In genomic region chr13:49219647-49220034, GRCh38 we compare ENCODE assay signal across 1 cellular context.
TF ChIP-seq lines count a peak whose summit lies in the region.

No MANE protein-coding gene starts in this region.

TF ChIP-seq in HepG2, 621 proteins besides CTCF, POLR2A, EP300 and RAD21 (continues in another document):
- TF ChIP-seq PAWR (CRISPR knock-in tag; IDR thresholded peaks at IDR 0.05; ENCODE audit: borderline replicate concordance) (no peak), ZNF549 (CRISPR knock-in tag; IDR thresholded peaks at IDR 0.05) (no peak), SMC3 (IDR thresholded peaks at IDR 0.05; ENCODE audit: low read length) (no peak), KDM5B (CRISPR knock-in tag; IDR thresholded peaks at IDR 0.05; ENCODE audit: borderline replicate concordance) (0 out of 2 replicates have a peak, but pooled peaks have one; percentile 25), ZNF776 (CRISPR knock-in tag; IDR thresholded peaks at IDR 0.05) (no peak), AKNA (CRISPR knock-in tag; IDR thresholded peaks at IDR 0.05; ENCODE audit: borderline replicate concordance) (no peak), TFDP1 (CRISPR knock-in tag; IDR thresholded peaks at IDR 0.05; ENCODE audit: borderline replicate concordance) (no peak), MED13 (CRISPR knock-in tag; IDR thresholded peaks at IDR 0.05) (no peak), ZGPAT (CRISPR knock-in tag; IDR thresholded peaks at IDR 0.05) (peak; percentile 13; the same call in 1 of the 2 replicates), ZNF10 (CRISPR knock-in tag; IDR thresholded peaks at IDR 0.05; ENCODE audit: borderline replicate concordance, low read depth) (no peak), ZNF138 (CRISPR knock-in tag; IDR thresholded peaks at IDR 0.05; ENCODE audit: low read depth) (no peak), ERF (CRISPR knock-in tag; IDR thresholded peaks at IDR 0.05) (no peak), CENPT (CRISPR knock-in tag; IDR thresholded peaks at IDR 0.05; ENCODE audit: low read depth) (no peak), ZKSCAN8 (CRISPR knock-in tag; IDR thresholded peaks at IDR 0.05; ENCODE audit: borderline replicate concordance) (no peak), ZNF619 (CRISPR knock-in tag; IDR thresholded peaks at IDR 0.05) (no peak), TMF1 (CRISPR knock-in tag; IDR thresholded peaks at IDR 0.05; ENCODE audit: low read depth) (no peak), FOSL2 (CRISPR knock-in tag; IDR thresholded peaks at IDR 0.05) (no peak), ZNF816 (CRISPR knock-in tag; IDR thresholded peaks at IDR 0.05; ENCODE audit: borderline replicate concordance) (no peak), ZBTB33 (CRISPR knock-in tag; IDR thresholded peaks at IDR 0.05) (0 out of 2 replicates have a peak, but pooled peaks have one; percentile 38), SOX5 (CRISPR knock-in tag; IDR thresholded peaks at IDR 0.05; ENCODE audit: borderline replicate concordance) (no peak), SKIL (CRISPR knock-in tag; IDR thresholded peaks at IDR 0.05; ENCODE audit: borderline replicate concordance) (no peak), ZNF256 (CRISPR knock-in tag; conservative IDR thresholded peaks at IDR 0.05) (no peak), MIER3 (CRISPR knock-in tag; IDR thresholded peaks at IDR 0.05; ENCODE audit: borderline replicate concordance) (no peak), ARID3A (IDR thresholded peaks at IDR 0.05; ENCODE audit: low read depth, low read length) (no peak), PHF8 (CRISPR knock-in tag; IDR thresholded peaks at IDR 0.05) (peak; percentile 48; the same call in 1 of the 2 replicates), HDAC2 (CRISPR knock-in tag; IDR thresholded peaks at IDR 0.05) (0 out of 2 replicates have a peak, but pooled peaks have one; percentile 6), DZIP1 (CRISPR knock-in tag; IDR thresholded peaks at IDR 0.05) (no peak), TAF1 (CRISPR knock-in tag; IDR thresholded peaks at IDR 0.05) (peak; percentile 49; the same call in 1 of the 2 replicates), AKAP8 (CRISPR knock-in tag; IDR thresholded peaks at IDR 0.05) (no peak), GFI1 (CRISPR knock-in tag; IDR thresholded peaks at IDR 0.05; ENCODE audit: borderline replicate concordance) (0 out of 2 replicates have a peak, but pooled peaks have one; percentile 44), ZNF333 (CRISPR knock-in tag; IDR thresholded peaks at IDR 0.05; ENCODE audit: borderline replicate concordance) (no peak), CREB1 (IDR thresholded peaks at IDR 0.05) (no peak), CREB1 (CRISPR knock-in tag; IDR thresholded peaks at IDR 0.05) (no peak), TAF15 (IDR thresholded peaks at IDR 0.05; ENCODE audit: low read depth, low read length, poor library complexity, severe bottlenecking) (no peak), ZKSCAN1 (IDR thresholded peaks at IDR 0.05; ENCODE audit: low read length) (no peak), THAP8 (CRISPR knock-in tag; IDR thresholded peaks at IDR 0.05; ENCODE audit: borderline replicate concordance) (no peak), ZNF768 (CRISPR knock-in tag; IDR thresholded peaks at IDR 0.05) (no peak), NCOA1 (CRISPR knock-in tag; IDR thresholded peaks at IDR 0.05) (no peak)
